In genomic region chr10:77877461-77878344, GRCh38 we compare ENCODE assay signal across 8 cellular contexts. TPM values are rescaled to one million over a fixed set of nuclear protein-coding genes. Genes with fewer than 3 reads are reported as not detected.
DNase-seq lines count a peak whose midpoint lies in the region; ATAC-seq, FAIRE-seq and TF ChIP-seq lines count a peak whose summit lies in the region.

No MANE protein-coding gene starts in this region.

- no peak overlapping the region for H3K18ac ChIP-seq in H9 (ENCODE audit: insufficient read length, low read depth, low read length)

- H3K9me3 ChIP-seq in H9 (ENCODE audit: control insufficient read depth, low read depth, low read length): no peaks in the 10 kb centered on the region

- H4K5ac ChIP-seq in H9 (ENCODE audit: insufficient read length, low read depth, low read length): no peak overlapping the region

- no peaks in the 10 kb centered on the region for H3K36me3 ChIP-seq in brain microvascular endothelial cell (replicated peaks)

- FAIRE-seq in RCC 7860 (lab: Jason Lieb, UNC): no peak

- no peaks in the 10 kb centered on the region for H3K9me3 Mint-ChIP-seq in H9
- peaks cover 0 to 4% of the 10 kb centered on the region in 2 donors for H3K9me3 Mint-ChIP-seq in stimulated activated naive B cell treated with anti-CD40 and anti-IgM and Interleukin-4, amounts not matched to agents 10 μg/mL and 1 μg/mL and 100 μg/mL, for 72 hours

- H2AFZ ChIP-seq in H9 (ENCODE audit: low read length): no peak overlapping the region

- peaks cover 6% of the 10 kb centered on the region; the same call in 1 of the 2 replicates for H3K79me2 ChIP-seq in H9 (ENCODE audit: insufficient read depth, low read length)

- H4K8ac ChIP-seq in H9 (replicated peaks; ENCODE audit: insufficient read length, low read depth, low read length): no peak overlapping the region

- H2BK20ac ChIP-seq in H9 (ENCODE audit: low read depth, low read length, poor library complexity, severe bottlenecking): no peak overlapping the region

- WGBS in H9 (ENCODE audit: extremely low coverage, insufficient read length, low lambda C conversion rate): no CpG with 5 or more reads among the region's 15 CpGs

- H3K4ac ChIP-seq in H9 (ENCODE audit: low read depth, low read length): no peak overlapping the region

- no peak overlapping the region for H4K91ac ChIP-seq in H9 (ENCODE audit: insufficient read length, low read depth, low read length)

- peaks cover 4 to 23% (median 7%) of the 10 kb centered on the region in 3 experiments; a peak in 5 of 7 replicates for H3K36me3 Mint-ChIP-seq in H9 (ENCODE audit: insufficient read depth in 1 of 3, low read depth in 3 of 3)
- H3K36me3 Mint-ChIP-seq in stimulated activated naive B cell treated with anti-CD40 and anti-IgM and Interleukin-4, amounts not matched to agents 10 μg/mL and 1 μg/mL and 100 μg/mL, for 72 hours: peaks cover 0 to 2% of the 10 kb centered on the region in 2 donors

- H3K27ac Mint-ChIP-seq in H9: peak overlapping the region; percentile 93 to 97 (median 93)
- H3K27ac Mint-ChIP-seq in stimulated activated naive B cell treated with anti-CD40 and anti-IgM and Interleukin-4, amounts not matched to agents 10 μg/mL and 1 μg/mL and 100 μg/mL, for 72 hours: peak overlapping the region; percentile 89

- H3K4me3 ChIP-seq in GM12864 (ENCODE audit: low read depth, low read length): no peak overlapping the region
- H3K4me3 ChIP-seq in brain microvascular endothelial cell (ENCODE audit: low read depth, low read length): no peak overlapping the region

- DNase-seq in GM12864 (ENCODE audit: low read depth): peak; percentile 38
- peak; percentile 93 for DNase-seq in H9
- DNase-seq in NCI-H69 (lab: John Stamatoyannopoulos, UW): peak; percentile 91
- DNase-seq in brain microvascular endothelial cell: peak; percentile 44
- DNase-seq in kidney tubule cell (ENCODE audit: low spot score): peak; percentile 52
- DNase-seq in stimulated activated naive B cell treated with anti-CD40 and anti-IgM and Interleukin-4, amounts not matched to agents 10 μg/mL and 1 μg/mL and 100 μg/mL, for 72 hours: peak; percentile 59
- no peak for DNase-seq in RCC 7860 (ENCODE audit: low spot score)

- TF ChIP-seq CTCF in GM12864 (IDR thresholded peaks at IDR 0.05; ENCODE audit: low read depth, low read length, missing control alignments) (no peak), H9 (conservative IDR thresholded peaks at IDR 0.05) (peak; percentile 15; the same call in 1 of the 3 replicates), brain microvascular endothelial cell (IDR thresholded peaks at IDR 0.05; ENCODE audit: low read depth, low read length, missing control alignments) (peak; percentile 15)

- no peaks in the 10 kb centered on the region for H3K27me3 ChIP-seq in H9 (ENCODE audit: insufficient read depth, low read length)
- no peaks in the 10 kb centered on the region for H3K27me3 ChIP-seq in brain microvascular endothelial cell (replicated peaks)

- ATAC-seq in stimulated activated naive B cell treated with anti-CD40 and anti-IgM and Interleukin-4, amounts not matched to agents 10 μg/mL and 1 μg/mL and 100 μg/mL, for 72 hours (replicated peaks): peak; percentile 83 to 87
- ATAC-seq in HG03565 (IDR thresholded peaks at IDR 0.05; ENCODE audit: unreplicated experiment): no peak

- H2BK120ac ChIP-seq in H9 (ENCODE audit: low read depth, low read length, poor library complexity, severe bottlenecking): no peak overlapping the region

- no peaks in the 10 kb centered on the region for H4K20me1 ChIP-seq in H9 (ENCODE audit: control insufficient read depth, insufficient read depth, insufficient read length)

- H2AK5ac ChIP-seq in H9 (ENCODE audit: insufficient read length, low read length): no peak overlapping the region

- H3T11ph ChIP-seq in H9 (ENCODE audit: low read length): no peak overlapping the region

- H3K27ac ChIP-seq in H9 (ENCODE audit: insufficient read length, low read depth, low read length) (peak overlapping the region; percentile 68), brain microvascular endothelial cell (no peak overlapping the region)

- no peak overlapping the region for H2BK15ac ChIP-seq in H9 (ENCODE audit: low read depth, low read length)

- H2BK5ac ChIP-seq in H9 (ENCODE audit: insufficient read length, low read length): no peak overlapping the region

- in situ Hi-C loops in brain microvascular endothelial cell (cut with HindIII; ENCODE audit: low pct_ligation_motif_present, low sequenced_read_pairs): no loop called here

- peaks cover 2% of the 10 kb centered on the region for H3K79me1 ChIP-seq in H9 (ENCODE audit: insufficient read depth, low read depth, low read length, poor library complexity, severe bottlenecking)

- no peaks in the 10 kb centered on the region for H3K23me2 ChIP-seq in H9 (ENCODE audit: insufficient read length, low read depth, low read length, poor library complexity, severe bottlenecking)

- H2BK12ac ChIP-seq in H9 (ENCODE audit: insufficient read length, low read depth, low read length): no peak overlapping the region

- no peak overlapping the region for H3K9ac ChIP-seq in H9 (ENCODE audit: extremely low read depth, insufficient read length, low read length)

- no peak overlapping the region for H3K56ac ChIP-seq in H9 (ENCODE audit: insufficient read length, low read depth, low read length)

- H3K4me3 Mint-ChIP-seq in H9: peak overlapping the region; percentile 27 to 59
- peak overlapping the region; percentile 67 to 70 for H3K4me3 Mint-ChIP-seq in stimulated activated naive B cell treated with anti-CD40 and anti-IgM and Interleukin-4, amounts not matched to agents 10 μg/mL and 1 μg/mL and 100 μg/mL, for 72 hours

- H3K23ac ChIP-seq in H9 (ENCODE audit: insufficient read length, low read depth, low read length): no peak overlapping the region

- H3K14ac ChIP-seq in H9 (ENCODE audit: insufficient read depth, low read length): no peak overlapping the region

- no peaks in the 10 kb centered on the region for H3K27me3 Mint-ChIP-seq in H9 (ENCODE audit: low read depth)
- H3K27me3 Mint-ChIP-seq in stimulated activated naive B cell treated with anti-CD40 and anti-IgM and Interleukin-4, amounts not matched to agents 10 μg/mL and 1 μg/mL and 100 μg/mL, for 72 hours: no peaks in the 10 kb centered on the region

- H3K4me1 ChIP-seq in H9 (ENCODE audit: insufficient read depth, low read length): peaks cover 24% of the 10 kb centered on the region; the same call in 1 of the 2 replicates

- H3K4me1 Mint-ChIP-seq in H9: peaks cover 70 to 82% of the 10 kb centered on the region in 2 experiments
- peaks cover 26 to 32% of the 10 kb centered on the region in 2 donors for H3K4me1 Mint-ChIP-seq in stimulated activated naive B cell treated with anti-CD40 and anti-IgM and Interleukin-4, amounts not matched to agents 10 μg/mL and 1 μg/mL and 100 μg/mL, for 72 hours

- H3K4me2 ChIP-seq in H9 (ENCODE audit: insufficient read depth, insufficient read length, low read length): peak overlapping the region; percentile 11

RNA-seq across cellular contexts. Expression of gene DLG5, which starts 48.9 kb away (rescaled TPM):
- total RNA-seq in H9 (2021): 67.2 and 67.4 TPM in 2 replicates
